In the genomic region with DNA sequence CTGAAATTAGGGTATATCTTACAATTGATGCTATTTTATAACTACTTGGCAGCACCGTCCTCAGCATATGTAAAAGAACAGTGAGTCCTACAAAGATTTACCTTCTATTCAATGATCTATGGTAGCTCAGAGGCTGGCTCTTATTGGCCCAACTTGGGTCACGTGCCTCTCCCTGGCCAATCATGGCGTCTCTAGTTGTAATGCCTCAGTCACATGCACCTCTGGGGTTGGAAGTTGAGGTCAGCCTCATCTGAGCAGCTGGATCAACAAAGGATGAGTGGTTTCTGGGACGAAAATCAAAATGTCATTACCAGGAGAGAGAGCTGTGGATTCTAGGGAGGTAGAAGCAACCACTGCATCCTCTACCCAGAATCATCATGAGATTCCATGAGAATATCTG, we compare ENCODE assay signal across 13 cellular contexts. TPM values are rescaled to one million over a fixed set of nuclear protein-coding genes. Genes with fewer than 3 reads are reported as not detected.
DNase-seq lines count a peak whose midpoint lies in the region; ATAC-seq, FAIRE-seq and TF ChIP-seq lines count a peak whose summit lies in the region.
"Had no signal": no experiment of that assay in that cellular context is flagged by ENCODE, and none has a peak within 500 bp of the region (broad histone marks: within the 10 kb centered on the region; RNA-seq: fewer than 3 reads in every experiment).

No MANE protein-coding gene starts in this region.

- no peaks in the 10 kb centered on the region for H3K36me3 ChIP-seq in endodermal cell (ENCODE audit: control insufficient read depth, insufficient read depth, low read length)
- H3K36me3 ChIP-seq: HAP-1 had no signal

- H3K4me1 Mint-ChIP-seq in endodermal cell = peaks cover 36% of the 10 kb centered on the region

- no peak for TF ChIP-seq CTCF in endodermal cell (conservative IDR thresholded peaks at IDR 0.05)

- H3K27me3 ChIP-seq in endodermal cell (ENCODE audit: control insufficient read depth, insufficient read depth, low read length, poor library complexity, severe bottlenecking) = no peaks in the 10 kb centered on the region

- no peak overlapping the region for H3K27ac ChIP-seq in endodermal cell (ENCODE audit: low read depth, low read length)

- H3K9ac ChIP-seq in endodermal cell (ENCODE audit: extremely low read depth, low read length, poor library complexity, severe bottlenecking) = no peak overlapping the region

- no peak for TF ChIP-seq POLR2A in GM12892 (IDR thresholded peaks at IDR 0.05; ENCODE audit: low read depth, low read length)

- no peak overlapping the region for H3K27ac Mint-ChIP-seq in endodermal cell

- H3K27me3 Mint-ChIP-seq in endodermal cell (ENCODE audit: insufficient read depth) = peaks cover 3% of the 10 kb centered on the region

- no peak overlapping the region for H3K4me3 ChIP-seq in endodermal cell (ENCODE audit: low read length)
- H3K4me3 ChIP-seq: HAP-1 had no signal

- H3K9me3 Mint-ChIP-seq in endodermal cell = no peaks in the 10 kb centered on the region

- WGBS in endodermal cell (ENCODE audit: insufficient coverage in 1 of 2, insufficient read length in 1 of 2), 2 experiments = 89 to 93% methylated on average over 3 to 4 of the region's 4 CpGs

- H3K4me1 ChIP-seq in endodermal cell (ENCODE audit: control insufficient read depth, insufficient read depth, low read length) = peaks cover 10% of the 10 kb centered on the region
- H3K4me1 ChIP-seq: HAP-1 had no signal

- intact Hi-C loops in left colon (cut with DNase I, micrococcal nuclease) = no loop called here

- no peak for FAIRE-seq in GM12892 (lab: Jason Lieb, UNC)

- ATAC-seq in left colon = no peak
- no peak for ATAC-seq in HG03565 (IDR thresholded peaks at IDR 0.05; ENCODE audit: unreplicated experiment)

- H3K4me3 Mint-ChIP-seq in endodermal cell = no peak overlapping the region

- H3K36me3 Mint-ChIP-seq in endodermal cell (ENCODE audit: low read depth) = no peaks in the 10 kb centered on the region

- H3K9me3 ChIP-seq in endodermal cell (ENCODE audit: control insufficient read depth, low read length) = no peaks in the 10 kb centered on the region
- H3K9me3 ChIP-seq: HAP-1 had no signal

- DNase-seq in COR-L47 (lab: John Stamatoyannopoulos, UW) (peak; percentile 15), H4 (ENCODE audit: low spot score) (peak; percentile 15), NCI-H510A treated with DMSO at 0.1 percent for 48 hours (lab: John Stamatoyannopoulos, UW) (peak; percentile 50), fibroblast of gingiva (ENCODE audit: low read depth) (peak; percentile 5), left colon (no peak), endodermal cell (no peak), GM12892 (ENCODE audit: insufficient read length) (no peak)
- DNase-seq: activated T-cell treated with anti-CD3 and anti-CD28 coated beads, Interleukin-2, amount 50 U/mL, for 48 hours; retina; Right ventricle myocardium superior; substantia nigra had no signal

RNA-seq across cellular contexts. Expression of a gene that starts 22.9 kb away (rescaled TPM):
- 1.8 and 2.7 TPM in 2 replicates for total RNA-seq in H4 (2014; rRNA removed; shearing (Covaris generic))
- total RNA-seq in left colon (1 to 10 TPM; 7.0 to 7.1 TPM), endodermal cell (1 to 10 TPM; 6.0 to 7.3 TPM)
- polyA plus RNA-seq in endodermal cell (2013, experiment 1 of 2) = 13.9 TPM
- polyA plus RNA-seq in endodermal cell (2013, experiment 2 of 2) = 12.9 TPM
- polyA plus RNA-seq in GM12892 (2012; ENCODE audit: missing spikeins) = 2.7 TPM
- total RNA-seq: Right ventricle myocardium superior had no signal

Comparison
In these comparisons a context has a peak if more than half of its experiments do, and no peak if none do; other contexts are left out.
1. DNase-seq: peak in COR-L47 (single experiment), H4 (single experiment), NCI-H510A treated with DMSO at 0.1 percent for 48 hours (single experiment) and fibroblast of gingiva (single experiment); none in left colon (0 of 2), endodermal cell (single experiment) and GM12892 (single experiment).